In the genomic region with DNA sequence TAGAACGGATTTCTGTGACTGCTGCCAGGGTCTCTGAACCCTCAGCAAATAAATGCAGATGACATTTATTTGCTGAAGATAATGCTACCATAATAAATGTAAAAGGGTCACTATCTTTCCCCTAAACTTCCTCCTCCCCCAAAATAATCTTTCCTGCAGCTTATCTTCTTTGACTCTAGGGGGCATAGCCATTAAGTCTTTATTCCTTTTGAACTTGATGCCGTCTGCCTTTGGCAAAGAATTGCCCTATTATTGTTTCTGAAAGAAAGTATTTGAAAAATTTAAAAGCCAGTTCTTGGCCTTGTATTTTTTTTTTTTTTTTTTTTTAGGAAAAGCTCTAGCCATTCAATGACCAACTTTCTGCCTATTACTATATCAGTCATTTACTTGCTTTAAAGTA, we compare ENCODE assay signal across 8 cellular contexts.
DNase-seq lines count a peak whose midpoint lies in the region; ATAC-seq and FAIRE-seq lines count a peak whose summit lies in the region.

No MANE protein-coding gene starts in this region.

- peak; percentile 30 for DNase-seq in AG08396 (ENCODE audit: low spot score)
- peak; percentile 21 for DNase-seq in RCC 7860 (ENCODE audit: low spot score)
- peak; percentile 34 for DNase-seq in fibroblast of the conjunctiva (ENCODE audit: low read depth)
- DNase-seq in urothelium cell line (ENCODE audit: low spot score): peak; percentile 32
- DNase-seq in NCI-H1694 (lab: John Stamatoyannopoulos, UW): no peak
- DNase-seq in NCI-H1930 (lab: John Stamatoyannopoulos, UW): no peak

- FAIRE-seq in RCC 7860 (lab: Jason Lieb, UNC): peak; percentile 51
- FAIRE-seq in urothelium cell line (lab: Jason Lieb, UNC): no peak

- ATAC-seq in GM19351 (IDR thresholded peaks at IDR 0.05; ENCODE audit: unreplicated experiment) (peak; percentile 79), HG02588 (IDR thresholded peaks at IDR 0.05; ENCODE audit: unreplicated experiment) (no peak)

Comparison
In these comparisons a context has a peak if more than half of its experiments do, and no peak if none do; other contexts are left out.
1. DNase-seq: peak in AG08396 (single experiment), RCC 7860 (single experiment), fibroblast of the conjunctiva (single experiment) and urothelium cell line (single experiment); none in NCI-H1694 (single experiment) and NCI-H1930 (0 of 2).